8 cellular contexts compared by ENCODE assay signal in genomic region chr11:66311965-66312548, GRCh38. TPM values are rescaled to one million over a fixed set of nuclear protein-coding genes. Genes with fewer than 3 reads are reported as not detected.
DNase-seq lines count a peak whose midpoint lies in the region; ATAC-seq and TF ChIP-seq lines count a peak whose summit lies in the region.

No MANE protein-coding gene starts in this region.

- TF ChIP-seq CTCF in CD8-positive, alpha-beta T cell (IDR thresholded peaks at IDR 0.05) = peak; percentile 98

- CTCF ChIA-PET in CD8-positive, alpha-beta T cell (lab: Charles Lee) = interaction anchor here (0.6 to 7.0 kb wide), 42 partner anchors 10 to 366 kb away, joined by 3 to 140 read pairs (median 4); partner anchors contain the start of genes B4GAT1, BRMS1, MRPL11 and RBM4B
- CTCF ChIA-PET in activated CD8-positive, alpha-beta T cell treated with anti-CD3 and anti-CD28 coated beads, Interleukin-2, amount 10 ng/mL, durations not matched to agents 7 days and 5 days (lab: Charles Lee) = interaction anchor here (0.6 to 6.3 kb wide), 34 partner anchors 10 to 366 kb away, joined by 3 to 194 read pairs (median 6); partner anchors contain the start of genes B4GAT1, BRMS1, MRPL11 and RAB1B

- POLR2A ChIA-PET in CD8-positive, alpha-beta T cell (lab: Charles Lee) = interaction anchor here (0.6 to 3.9 kb wide), 24 partner anchors 10 to 1125 kb away, joined by 3 to 45 read pairs (median 5); partner anchors contain the start of genes B4GAT1, BRMS1, KAT5 and NEAT1
- POLR2A ChIA-PET in activated CD8-positive, alpha-beta T cell treated with anti-CD3 and anti-CD28 coated beads, Interleukin-2, amount 10 ng/mL, durations not matched to agents 7 days and 5 days (lab: Charles Lee) = interaction anchor here (0.6 to 3.7 kb wide), 17 partner anchors 10 to 358 kb away, joined by 3 to 45 read pairs (median 7); partner anchors contain the start of genes B4GAT1, BRMS1, RIN1 and SLC29A2

- peak; percentile 94 to 100 (median 99) for DNase-seq in CD8-positive, alpha-beta T cell
- DNase-seq in HPDE6-E6E7 (ENCODE audit: extremely low spot score) (peak; percentile 86), NCI-H82 treated with DMSO at 0.1 percent for 48 hours (lab: John Stamatoyannopoulos, UW; ENCODE audit: unreplicated experiment) (peak; percentile 83), memory B cell (ENCODE audit: low spot score in 2 of 2) (peak; percentile 97 to 98)
- DNase-seq in activated CD8-positive, alpha-beta T cell treated with anti-CD3 and anti-CD28 coated beads, Interleukin-2, amount 10 ng/mL, durations not matched to agents 7 days and 5 days = peak; percentile 98
- peak; percentile 99 for DNase-seq in effector CD8-positive, alpha-beta T cell (lab: John Stamatoyannopoulos, UW)
- DNase-seq in stimulated activated CD4-positive, alpha-beta T cell treated with anti-CD3 and anti-CD28 coated beads, TNF-alpha, amount 100 ng/mL, for 48 hours (ENCODE audit: low read depth in 3 of 3) = peak; percentile 75 to 98 (median 94)

- H3K4me1 ChIP-seq in CD8-positive, alpha-beta T cell (ENCODE audit: insufficient read depth, low read length) = peaks cover 6% of the 10 kb centered on the region

- H3K9me3 Mint-ChIP-seq in CD8-positive, alpha-beta T cell = no peaks in the 10 kb centered on the region
- no peaks in the 10 kb centered on the region for H3K9me3 Mint-ChIP-seq in activated CD8-positive, alpha-beta T cell treated with anti-CD3 and anti-CD28 coated beads, Interleukin-2, amount 10 ng/mL, durations not matched to agents 7 days and 5 days (ENCODE audit: insufficient read depth)
- no peaks in the 10 kb centered on the region for H3K9me3 Mint-ChIP-seq in memory B cell

- H3K36me3 ChIP-seq in CD8-positive, alpha-beta T cell (ENCODE audit: insufficient read depth, low read length) = no peaks in the 10 kb centered on the region

- H3K27me3 Mint-ChIP-seq in CD8-positive, alpha-beta T cell (ENCODE audit: low read depth) = no peaks in the 10 kb centered on the region
- H3K27me3 Mint-ChIP-seq in activated CD8-positive, alpha-beta T cell treated with anti-CD3 and anti-CD28 coated beads, Interleukin-2, amount 10 ng/mL, durations not matched to agents 7 days and 5 days (ENCODE audit: low read depth) = no peaks in the 10 kb centered on the region
- H3K27me3 Mint-ChIP-seq in memory B cell = peaks cover 3% of the 10 kb centered on the region

- H3K9me3 ChIP-seq in CD8-positive, alpha-beta T cell (ENCODE audit: low read length) = no peaks in the 10 kb centered on the region

- peaks cover 14% of the 10 kb centered on the region for H3K36me3 Mint-ChIP-seq in CD8-positive, alpha-beta T cell
- peaks cover 25% of the 10 kb centered on the region for H3K36me3 Mint-ChIP-seq in activated CD8-positive, alpha-beta T cell treated with anti-CD3 and anti-CD28 coated beads, Interleukin-2, amount 10 ng/mL, durations not matched to agents 7 days and 5 days (ENCODE audit: low read depth)
- no peaks in the 10 kb centered on the region for H3K36me3 Mint-ChIP-seq in memory B cell

- H3K4me3 ChIP-seq in CD8-positive, alpha-beta T cell (ENCODE audit: low read depth, low read length) = peak overlapping the region; percentile 79

- no peaks in the 10 kb centered on the region for H3K27me3 ChIP-seq in CD8-positive, alpha-beta T cell (ENCODE audit: insufficient read depth, low read length)

- H3K27ac ChIP-seq in CD8-positive, alpha-beta T cell (ENCODE audit: low read depth, low read length) = peak overlapping the region; percentile 76

- intact Hi-C loops in CD8-positive, alpha-beta T cell (cut with DNase I, micrococcal nuclease) = loop anchor here (1.0 to 10.0 kb wide), 14 partner anchors 10 to 1153 kb away; partner anchors contain the start of genes BRMS1 (in 2 of the 2), RAB1B (in 2 of the 2), SLC29A2 (in 2 of the 2) and YIF1A (in 2 of the 2)

- ATAC-seq in CD8-positive, alpha-beta T cell = peak; percentile 71
- ATAC-seq in GM19467 (IDR thresholded peaks at IDR 0.05; ENCODE audit: unreplicated experiment) = peak; percentile 70
- ATAC-seq in activated CD8-positive, alpha-beta T cell treated with anti-CD3 and anti-CD28 coated beads, Interleukin-2, amount 10 ng/mL, durations not matched to agents 7 days and 5 days = peak; percentile 74
- peak; percentile 73 for ATAC-seq in memory B cell (ENCODE audit: low read depth)

- H3K4me3 Mint-ChIP-seq in CD8-positive, alpha-beta T cell = peak overlapping the region; percentile 93
- H3K4me3 Mint-ChIP-seq in activated CD8-positive, alpha-beta T cell treated with anti-CD3 and anti-CD28 coated beads, Interleukin-2, amount 10 ng/mL, durations not matched to agents 7 days and 5 days = peak overlapping the region; percentile 87
- peak overlapping the region; percentile 90 for H3K4me3 Mint-ChIP-seq in memory B cell

- peak overlapping the region; percentile 99 for H3K27ac Mint-ChIP-seq in CD8-positive, alpha-beta T cell
- H3K27ac Mint-ChIP-seq in activated CD8-positive, alpha-beta T cell treated with anti-CD3 and anti-CD28 coated beads, Interleukin-2, amount 10 ng/mL, durations not matched to agents 7 days and 5 days = peak overlapping the region; percentile 99
- peak overlapping the region; percentile 77 for H3K27ac Mint-ChIP-seq in memory B cell

- H3K4me1 Mint-ChIP-seq in CD8-positive, alpha-beta T cell (ENCODE audit: low read depth) = peaks cover 20% of the 10 kb centered on the region
- peaks cover 29% of the 10 kb centered on the region for H3K4me1 Mint-ChIP-seq in activated CD8-positive, alpha-beta T cell treated with anti-CD3 and anti-CD28 coated beads, Interleukin-2, amount 10 ng/mL, durations not matched to agents 7 days and 5 days (ENCODE audit: low read depth)
- H3K4me1 Mint-ChIP-seq in memory B cell = peaks cover 6% of the 10 kb centered on the region

RNA-seq across cellular contexts. Expression of gene CD248, which starts 4.8 kb away (rescaled TPM):
- total RNA-seq in CD8-positive, alpha-beta T cell = 10 to 100 TPM; 39.3 to 41.1 TPM
- 10 to 100 TPM; 79.5 to 80.8 TPM for total RNA-seq in activated CD8-positive, alpha-beta T cell treated with anti-CD3 and anti-CD28 coated beads, Interleukin-2, amount 10 ng/mL, durations not matched to agents 7 days and 5 days

RNA-seq across cellular contexts. Expression of gene TMEM151A, which starts 20.4 kb away (rescaled TPM):
- under 1 TPM; 0.19 to 0.31 TPM for total RNA-seq in CD8-positive, alpha-beta T cell
- not detected for total RNA-seq in activated CD8-positive, alpha-beta T cell treated with anti-CD3 and anti-CD28 coated beads, Interleukin-2, amount 10 ng/mL, durations not matched to agents 7 days and 5 days

RNA-seq across cellular contexts. Expression of gene YIF1A, which starts 23.1 kb away (rescaled TPM):
- 10 to 100 TPM; 16.8 to 17.1 TPM for total RNA-seq in CD8-positive, alpha-beta T cell
- total RNA-seq in activated CD8-positive, alpha-beta T cell treated with anti-CD3 and anti-CD28 coated beads, Interleukin-2, amount 10 ng/mL, durations not matched to agents 7 days and 5 days = 10 to 100 TPM; 46.6 to 58.6 TPM

RNA-seq across cellular contexts. Expression of gene RIN1, which starts 24.2 kb away (rescaled TPM):
- 1 to 10 TPM; 1.5 to 3.2 TPM for total RNA-seq in CD8-positive, alpha-beta T cell
- total RNA-seq in activated CD8-positive, alpha-beta T cell treated with anti-CD3 and anti-CD28 coated beads, Interleukin-2, amount 10 ng/mL, durations not matched to agents 7 days and 5 days = 1 to 10 TPM; 1.3 TPM

RNA-seq across cellular contexts. Expression of gene BRMS1, which starts 32.8 kb away (rescaled TPM):
- 10 to 100 TPM; 66.7 to 68.0 TPM for total RNA-seq in CD8-positive, alpha-beta T cell
- 10 to 100 TPM; 53.2 to 57.1 TPM for total RNA-seq in activated CD8-positive, alpha-beta T cell treated with anti-CD3 and anti-CD28 coated beads, Interleukin-2, amount 10 ng/mL, durations not matched to agents 7 days and 5 days

Comparison
In these comparisons a context has a peak if more than half of its experiments do, and no peak if none do; other contexts are left out.
1. Peak in every context shown above with its lines: DNase-seq, ATAC-seq, H3K4me3 ChIP-seq and H3K27ac ChIP-seq.